33 cellular contexts compared by ENCODE assay signal in genomic region chr11:74221816-74222215, GRCh38.
"Had no signal": no experiment of that assay in that cellular context is flagged by ENCODE, and none has a peak within 500 bp of the region (broad histone marks: within the 10 kb centered on the region; RNA-seq: fewer than 3 reads in every experiment).

No MANE protein-coding gene starts in this region.

- H3K27me3 ChIP-seq: neutrophil, ovary, spleen, suprapubic skin, testis, tibial artery, transverse colon, upper lobe of right lung, uterus had no signal

- ATAC-seq: naive thymus-derived CD8-positive, alpha-beta T cell; natural killer cell treated with Interleukin-12 subunit alpha and Interleukin-12 subunit beta and Interleukin-15 and Interleukin-18, amount 100 ng/mL, for 72 hours; psoas muscle; right cardiac atrium; sciatic nerve; stimulated activated memory B cell treated with anti-CD40 and anti-IgM and Interleukin-4, amounts not matched to agents 10 μg/mL and 1 μg/mL and 100 μg/mL, for 72 hours; stimulated activated naive CD8-positive, alpha-beta T cell treated with anti-CD3 and anti-CD28 coated beads, Interleukin-15, amount 100 ng/mL, for 72 hours; stimulated activated naive CD8-positive, alpha-beta T cell treated with anti-CD3 and anti-CD28 coated beads, Interleukin-15, Interleukin-2, amounts not matched to agents 100 U/mL and 50 U/mL, for 24 hours; upper lobe of right lung had no signal

- H3K4me1 Mint-ChIP-seq: nephron progenitor cell; neural crest cell; stimulated activated memory B cell treated with anti-CD40 and anti-IgM and Interleukin-4, amounts not matched to agents 10 μg/mL and 1 μg/mL and 100 μg/mL, for 72 hours; stimulated activated naive CD8-positive, alpha-beta T cell treated with anti-CD3 and anti-CD28 coated beads, Interleukin-15, amount 100 ng/mL, for 72 hours had no signal

- H3K4me3 Mint-ChIP-seq: naive thymus-derived CD8-positive, alpha-beta T cell; natural killer cell treated with Interleukin-12 subunit alpha and Interleukin-12 subunit beta and Interleukin-15 and Interleukin-18, amount 100 ng/mL, for 72 hours; nephron progenitor cell; neural crest cell; stimulated activated memory B cell treated with anti-CD40 and anti-IgM and Interleukin-4, amounts not matched to agents 10 μg/mL and 1 μg/mL and 100 μg/mL, for 72 hours; stimulated activated naive CD8-positive, alpha-beta T cell treated with anti-CD3 and anti-CD28 coated beads, Interleukin-15, amount 100 ng/mL, for 72 hours; type B pancreatic cell had no signal

- H3K4me2 ChIP-seq: smooth muscle cell had no signal

- H3K27ac ChIP-seq: neutrophil, ovary, parathyroid adenoma, psoas muscle, skin epidermis, spleen, suprapubic skin, testis, tibial artery, transverse colon, upper lobe of right lung, uterus had no signal

- H3K36me3 ChIP-seq: neutrophil, ovary, suprapubic skin, upper lobe of right lung, uterus had no signal

- H3K9me3 Mint-ChIP-seq: natural killer cell treated with Interleukin-12 subunit alpha and Interleukin-12 subunit beta and Interleukin-15 and Interleukin-18, amount 100 ng/mL, for 72 hours; stimulated activated memory B cell treated with anti-CD40 and anti-IgM and Interleukin-4, amounts not matched to agents 10 μg/mL and 1 μg/mL and 100 μg/mL, for 72 hours; stimulated activated naive CD8-positive, alpha-beta T cell treated with anti-CD3 and anti-CD28 coated beads, Interleukin-15, amount 100 ng/mL, for 72 hours had no signal

- H3K27ac Mint-ChIP-seq: natural killer cell treated with Interleukin-12 subunit alpha and Interleukin-12 subunit beta and Interleukin-15 and Interleukin-18, amount 100 ng/mL, for 72 hours; nephron progenitor cell; progenitor cell of endocrine pancreas; stimulated activated memory B cell treated with anti-CD40 and anti-IgM and Interleukin-4, amounts not matched to agents 10 μg/mL and 1 μg/mL and 100 μg/mL, for 72 hours; stimulated activated naive CD8-positive, alpha-beta T cell treated with anti-CD3 and anti-CD28 coated beads, Interleukin-15, amount 100 ng/mL, for 72 hours; type B pancreatic cell had no signal

- DNase-seq: naive thymus-derived CD8-positive, alpha-beta T cell; nephron progenitor cell; nucleus accumbens; ovary; posterior cingulate gyrus; psoas muscle; right cardiac atrium; spleen; stimulated activated CD4-positive, alpha-beta T cell treated with anti-CD3 and anti-CD28 coated beads, Interleukin-12 subunit alpha, Interleukin-12 subunit beta, amount 100 ng/mL, for 4 hours; stimulated activated CD4-positive, alpha-beta T cell treated with anti-CD3 and anti-CD28 coated beads, Interleukin-1b, Interleukin-23, amount 100 ng/mL, for 48 hours; stimulated activated CD4-positive, alpha-beta T cell treated with anti-CD3 and anti-CD28 coated beads, Interleukin-4, amount 100 ng/mL, for 1 hour; stimulated activated CD4-positive, alpha-beta T cell treated with anti-CD3 and anti-CD28 coated beads, Interleukin-4, amount 100 ng/mL, for 4 hours; stimulated activated CD8-positive, alpha-beta memory T cell treated with anti-CD3 and anti-CD28 coated beads, Interleukin-4, amount 100 ng/mL, for 48 hours; stimulated activated naive CD4-positive, alpha-beta T cell; stimulated activated naive CD8-positive, alpha-beta T cell treated with anti-CD3 and anti-CD28 coated beads, Interleukin-15, amount 100 ng/mL, for 72 hours; stimulated activated naive CD8-positive, alpha-beta T cell treated with anti-CD3 and anti-CD28 coated beads, Interleukin-15, Interleukin-2, amounts not matched to agents 100 U/mL and 50 U/mL, for 24 hours; substantia nigra; testis; tibial artery; transverse colon; upper lobe of right lung; uterus had no signal

- H3K9ac ChIP-seq: parathyroid adenoma had no signal

- H3K9me3 ChIP-seq: neutrophil, ovary, psoas muscle, spleen, suprapubic skin, testis, tibial artery, transverse colon, upper lobe of right lung, uterus had no signal

- H3K27me3 Mint-ChIP-seq: naive thymus-derived CD8-positive, alpha-beta T cell; natural killer cell treated with Interleukin-12 subunit alpha and Interleukin-12 subunit beta and Interleukin-15 and Interleukin-18, amount 100 ng/mL, for 72 hours; progenitor cell of endocrine pancreas; stimulated activated memory B cell treated with anti-CD40 and anti-IgM and Interleukin-4, amounts not matched to agents 10 μg/mL and 1 μg/mL and 100 μg/mL, for 72 hours; stimulated activated naive CD8-positive, alpha-beta T cell treated with anti-CD3 and anti-CD28 coated beads, Interleukin-15, amount 100 ng/mL, for 72 hours; type B pancreatic cell had no signal

- H3K4me3 ChIP-seq: ovary, psoas muscle, skin epidermis, smooth muscle cell, spleen, suprapubic skin, testis, tibial artery, transverse colon, upper lobe of right lung, uterus had no signal

- H3K4me1 ChIP-seq: parathyroid adenoma, psoas muscle, spleen, suprapubic skin, testis, transverse colon, upper lobe of right lung, uterus had no signal

- H2AFZ ChIP-seq: parathyroid adenoma had no signal
